In the genomic region with DNA sequence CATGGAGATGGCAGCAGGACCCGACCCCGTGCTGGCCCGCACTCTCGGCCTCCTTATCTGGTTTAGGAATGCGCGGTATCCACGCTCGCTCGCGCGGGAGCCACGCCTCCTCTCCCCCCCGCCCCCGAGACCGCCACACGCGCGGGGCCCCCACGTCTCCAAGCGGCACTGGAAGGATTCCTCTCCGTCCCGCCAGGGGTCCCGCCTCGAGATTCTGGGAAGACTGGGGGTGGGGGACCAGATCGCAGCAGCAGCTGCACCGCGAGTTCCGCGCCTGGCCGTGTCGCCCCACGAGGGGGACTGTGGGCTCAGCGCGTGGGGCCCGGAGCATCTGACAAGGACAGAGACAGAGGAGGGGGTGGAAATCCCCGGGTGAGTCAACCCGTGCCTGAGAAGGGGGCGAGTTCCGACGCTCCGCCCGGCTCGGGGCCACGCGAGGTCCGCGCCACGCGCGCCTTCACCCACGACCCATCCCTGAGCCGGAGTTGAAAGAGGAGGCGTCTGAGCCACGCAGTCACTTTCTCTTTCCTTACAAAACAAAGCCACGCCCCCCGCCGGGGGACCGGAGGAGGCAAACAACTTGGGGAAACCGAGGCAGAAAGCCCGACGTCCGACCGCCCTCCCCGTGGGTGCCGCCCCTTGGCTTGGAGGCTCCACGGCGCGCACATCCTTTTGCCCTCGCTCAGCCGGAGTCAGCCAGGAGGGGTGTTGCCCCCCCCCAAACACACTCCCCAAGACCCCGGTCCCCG, we compare ENCODE assay signal across 8 cellular contexts.
A peak's percentile ranks its signal among the peaks of the same experiment; 100 is the strongest.
DNase-seq lines count a peak whose midpoint lies in the region; ATAC-seq and TF ChIP-seq lines count a peak whose summit lies in the region.

No MANE protein-coding gene starts in this region.

- H3K4me3 ChIP-seq in BLaER1 treated with 17β-estradiol and CSF1 and Interleukin-3, amounts not matched to agents 10 nM and 100 nM: peak overlapping the region; percentile 83 to 99 (median 92)
- H3K4me3 ChIP-seq in coronary artery: peak overlapping the region; percentile 97

- peaks cover 14% of the 10 kb centered on the region for H3K4me1 Mint-ChIP-seq in memory B cell

- peaks cover 0 to 17% (median 4%) of the 10 kb centered on the region in 11 experiments; a peak in 6 of 22 replicates for H3K36me3 ChIP-seq in BLaER1 treated with 17β-estradiol and CSF1 and Interleukin-3, amounts not matched to agents 10 nM and 100 nM

- no peak for TF ChIP-seq CTCF in coronary artery (IDR thresholded peaks at IDR 0.05)

- peak; percentile 56 for DNase-seq in activated CD4-positive, CD25-positive, alpha-beta regulatory T cell treated with anti-CD3 and anti-CD28 coated beads, Interleukin-2, amount 50 U/mL, for 72 hours
- DNase-seq in coronary artery (ENCODE audit: low spot score) (no peak), memory B cell (ENCODE audit: low spot score in 2 of 2) (peak; percentile 47 to 57), inferior parietal cortex (ENCODE audit: extremely low spot score) (no peak)
- peak; percentile 70 to 71 for DNase-seq in stimulated activated CD8-positive, alpha-beta memory T cell treated with anti-CD3 and anti-CD28 coated beads, Interleukin-15, amount 100 ng/mL, for 4 hours (ENCODE audit: low read depth in 2 of 2)

- no peaks in the 10 kb centered on the region for H3K9me3 ChIP-seq in BLaER1 treated with 17β-estradiol and CSF1 and Interleukin-3, amounts not matched to agents 10 nM and 100 nM (replicated peaks in 1 of 11)

- peaks cover 0 to 46% (median 34%) of the 10 kb centered on the region in 11 experiments; a peak in 16 of 22 replicates for H4K20me1 ChIP-seq in BLaER1 treated with 17β-estradiol and CSF1 and Interleukin-3, amounts not matched to agents 10 nM and 100 nM

- peak overlapping the region; percentile 83 to 93 (median 89) for H3K27ac ChIP-seq in BLaER1 treated with 17β-estradiol and CSF1 and Interleukin-3, amounts not matched to agents 10 nM and 100 nM
- peak overlapping the region; percentile 54 to 92 for H3K27ac ChIP-seq in coronary artery

- peak overlapping the region; percentile 82 for H3K4me3 Mint-ChIP-seq in memory B cell

- peaks cover 47 to 81% (median 76%) of the 10 kb centered on the region in 10 experiments for H3K4me1 ChIP-seq in BLaER1 treated with 17β-estradiol and CSF1 and Interleukin-3, amounts not matched to agents 10 nM and 100 nM

- peak; percentile 27 for ATAC-seq in HG03045 (IDR thresholded peaks at IDR 0.05; ENCODE audit: unreplicated experiment)
- ATAC-seq in memory B cell (ENCODE audit: low read depth): peak; percentile 51
- no peak for ATAC-seq in HG03565 (IDR thresholded peaks at IDR 0.05; ENCODE audit: unreplicated experiment)

- H3K27ac Mint-ChIP-seq in memory B cell: peak overlapping the region; percentile 73

- peak overlapping the region; percentile 84 to 98 (median 92) for H3K9ac ChIP-seq in BLaER1 treated with 17β-estradiol and CSF1 and Interleukin-3, amounts not matched to agents 10 nM and 100 nM

- H3K27me3 Mint-ChIP-seq in memory B cell: peaks cover 3% of the 10 kb centered on the region

- H3K9me3 Mint-ChIP-seq in memory B cell: no peaks in the 10 kb centered on the region

- no peaks in the 10 kb centered on the region for H3K36me3 Mint-ChIP-seq in memory B cell

- no peaks in the 10 kb centered on the region for H3K27me3 ChIP-seq in BLaER1 treated with 17β-estradiol and CSF1 and Interleukin-3, amounts not matched to agents 10 nM and 100 nM

- H3K4me2 ChIP-seq in BLaER1 treated with 17β-estradiol and CSF1 and Interleukin-3, amounts not matched to agents 10 nM and 100 nM: peak overlapping the region; percentile 93 to 100 (median 97)

Comparison
In these comparisons a context has a peak if more than half of its experiments do, and no peak if none do; other contexts are left out.
1. DNase-seq: peak in activated CD4-positive, CD25-positive, alpha-beta regulatory T cell treated with anti-CD3 and anti-CD28 coated beads, Interleukin-2, amount 50 U/mL, for 72 hours (single experiment), memory B cell (2 of 2) and stimulated activated CD8-positive, alpha-beta memory T cell treated with anti-CD3 and anti-CD28 coated beads, Interleukin-15, amount 100 ng/mL, for 4 hours (2 of 2); none in coronary artery (single experiment) and inferior parietal cortex (single experiment).